ENCODE assay signal across 26 cellular contexts in the genomic region with DNA sequence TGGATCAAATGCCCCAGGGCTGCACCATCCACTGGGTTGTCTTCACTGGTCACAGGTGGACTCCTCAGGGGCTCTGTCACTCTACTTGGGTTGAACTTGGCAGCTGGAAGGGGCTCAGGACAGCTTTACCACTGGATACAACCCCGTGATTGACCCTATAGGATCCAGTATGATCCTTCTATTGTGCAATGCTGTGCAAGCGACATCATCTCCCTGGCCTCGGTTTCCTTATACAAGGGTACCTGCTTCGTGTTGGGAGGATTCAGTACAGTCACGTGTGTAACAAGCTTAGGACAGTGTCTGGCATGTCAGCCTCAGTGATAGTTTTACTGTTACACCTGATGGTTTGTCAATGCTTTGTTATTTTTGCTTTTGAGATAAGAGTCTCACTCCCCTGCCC. TPM values are rescaled to one million over a fixed set of nuclear protein-coding genes. Genes with fewer than 3 reads are reported as not detected.
DNase-seq lines count a peak whose midpoint lies in the region; ATAC-seq, FAIRE-seq and TF ChIP-seq lines count a peak whose summit lies in the region.
"Had no signal": no experiment of that assay in that cellular context is flagged by ENCODE, and none has a peak within 500 bp of the region (broad histone marks: within the 10 kb centered on the region; RNA-seq: fewer than 3 reads in every experiment).

No MANE protein-coding gene starts in this region.

- no peak overlapping the region for H2BK5ac ChIP-seq in IMR-90 (ENCODE audit: low read depth, low read length, poor library complexity, severe bottlenecking)

- dilution Hi-C loops in IMR-90 (cut with HindIII; ENCODE audit: low sequenced_read_pairs, unreplicated experiment) = no loop called here

- no peak overlapping the region for H2AK9ac ChIP-seq in IMR-90 (replicated peaks; ENCODE audit: low read depth, low read length, poor library complexity)

- H3K27me3 Mint-ChIP-seq in effector memory CD8-positive, alpha-beta T cell = peaks cover 0 to 15% of the 10 kb centered on the region in 2 donors
- H3K27me3 Mint-ChIP-seq: CD4-positive, alpha-beta T cell had no signal

- no peak overlapping the region for H2BK20ac ChIP-seq in IMR-90 (ENCODE audit: low read depth, low read length)

- POLR2A ChIA-PET in IMR-90 (lab: Charles Lee; ENCODE audit: unreplicated experiment) = no interaction called here
- POLR2A ChIA-PET in K562 (lab: Yijun Ruan, JAX) = interaction anchor here (1.0 to 3.3 kb wide), 3 partner anchors 42 to 168 kb away, joined by 4 to 17 read pairs (median 5); no protein-coding TSS in a partner anchor

- H3K4me1 ChIP-seq in IMR-90 (ENCODE audit: control insufficient read depth, insufficient read depth, low read length) (no peaks in the 10 kb centered on the region), K562 (replicated peaks in 1 of 2; ENCODE audit: control insufficient read depth in 2 of 2, insufficient read depth in 2 of 2, low read length in 2 of 2) (peaks cover 2 to 36% of the 10 kb centered on the region in 2 experiments; a peak in 4 of 5 replicates)
- H3K4me1 ChIP-seq: A549, BE2C, HAP-1 had no signal

- peaks cover 10% of the 10 kb centered on the region for H3K36me3 Mint-ChIP-seq in effector memory CD8-positive, alpha-beta T cell (ENCODE audit: insufficient read depth)
- H3K36me3 Mint-ChIP-seq: CD14-positive monocyte; CD8-positive, alpha-beta memory T cell had no signal

- CTCF ChIA-PET in IMR-90 (lab: Yijun Ruan, JAX) = no interaction called here
- CTCF ChIA-PET in K562 (lab: Yijun Ruan, JAX; ENCODE audit: low intra/inter-chr PET ratio) = no interaction called here

- in situ Hi-C loops in IMR-90 (cut with MboI; ENCODE audit: low sequenced_read_pairs) (no loop called here), K562 (cut with MboI) (no loop called here)

- no peak for TF ChIP-seq CTCF in IMR-90 (conservative IDR thresholded peaks at IDR 0.05; ENCODE audit: low read depth, low read length)
- no peak for TF ChIP-seq CTCF in K562 (IDR thresholded peaks at IDR 0.05 in 2 of 3, conservative IDR thresholded peaks at IDR 0.05 in 1 of 3; ENCODE audit: insufficient read depth in 2 of 3, low read depth in 1 of 3, low read length in 3 of 3)
- no peak for TF ChIP-seq CTCF in dorsolateral prefrontal cortex (IDR thresholded peaks at IDR 0.05 in 54 of 56, conservative IDR thresholded peaks at IDR 0.05 in 2 of 56; ENCODE audit: low read depth in 1 of 56, partially characterized antibody in 56 of 56)
- TF ChIP-seq CTCF in omental fat pad (IDR thresholded peaks at IDR 0.05) = no peak

- no peak for FAIRE-seq in K562 (lab: Jason Lieb, UNC)
- FAIRE-seq: A549, D721Med, GM12892, H54 had no signal

- no peaks in the 10 kb centered on the region for H3K9me3 ChIP-seq in IMR-90 (ENCODE audit: control insufficient read depth, insufficient read depth, low read length)
- no peaks in the 10 kb centered on the region for H3K9me3 ChIP-seq in K562 (replicated peaks; ENCODE audit: control insufficient read depth, insufficient read depth, low read depth, low read length)
- H3K9me3 ChIP-seq: A549; BE2C; BLaER1 treated with 17β-estradiol and CSF1 and Interleukin-3, amounts not matched to agents 10 nM and 100 nM; HAP-1 had no signal

- H3K79me1 ChIP-seq in IMR-90 (ENCODE audit: low read depth in 1 of 2, low read length in 2 of 2) = no peaks in the 10 kb centered on the region

- H4K20me1 ChIP-seq in IMR-90 (ENCODE audit: insufficient read depth, low read length) = no peaks in the 10 kb centered on the region
- H4K20me1 ChIP-seq in K562 (replicated peaks; ENCODE audit: control insufficient read depth, insufficient read depth, low read length) = no peaks in the 10 kb centered on the region

- no peak overlapping the region for H3K14ac ChIP-seq in IMR-90 (replicated peaks; ENCODE audit: low read depth, low read length)

- H3K4me1 Mint-ChIP-seq in effector memory CD8-positive, alpha-beta T cell (ENCODE audit: low read depth in 2 of 2) = no peaks in the 10 kb centered on the region
- H3K4me1 Mint-ChIP-seq: CD14-positive monocyte; CD8-positive, alpha-beta memory T cell had no signal

- no peak overlapping the region for H3K56ac ChIP-seq in IMR-90 (ENCODE audit: extremely low read depth, insufficient read depth, low read length)

- TF ChIP-seq EP300 in K562 (IDR thresholded peaks at IDR 0.05; ENCODE audit: low read length) = no peak

- no peak overlapping the region for H2BK15ac ChIP-seq in IMR-90 (ENCODE audit: low read depth, low read length)

- BruUV-seq in IMR-90 (replicated peaks; lab: Mats Ljungman, UMichigan) = no TSS peak
- no TSS peak for BruUV-seq in K562 (replicated peaks; lab: Mats Ljungman, UMichigan)

- H3K9me3 Mint-ChIP-seq in effector memory CD8-positive, alpha-beta T cell = no peaks in the 10 kb centered on the region
- H3K9me3 Mint-ChIP-seq: CD4-positive, alpha-beta T cell; CD8-positive, alpha-beta memory T cell; HFFc6 had no signal

- H3K4me3 ChIP-seq in IMR-90 (ENCODE audit: insufficient read depth, low read depth, low read length) (no peak overlapping the region), K562 (no peak overlapping the region), dorsolateral prefrontal cortex (no peak overlapping the region)
- H3K4me3 ChIP-seq: A549; BLaER1 treated with 17β-estradiol and CSF1 and Interleukin-3, amounts not matched to agents 10 nM and 100 nM; HAP-1 had no signal

- H3K79me2 ChIP-seq in K562 (ENCODE audit: control insufficient read depth, insufficient read depth, low read length) = peaks cover 2% of the 10 kb centered on the region; the same call in 1 of the 3 replicates

- H4K91ac ChIP-seq in IMR-90 (ENCODE audit: insufficient read depth, low read depth, low read length) = no peak overlapping the region

- no peak overlapping the region for H3K4me3 Mint-ChIP-seq in effector memory CD8-positive, alpha-beta T cell
- H3K4me3 Mint-ChIP-seq: CD14-positive monocyte; CD4-positive, alpha-beta T cell; CD8-positive, alpha-beta memory T cell; HFFc6 had no signal

- H3K9ac ChIP-seq in IMR-90 (ENCODE audit: low read depth, low read length) (no peak overlapping the region), K562 (ENCODE audit: insufficient read depth in 1 of 2, low read depth in 2 of 2, low read length in 2 of 2) (no peak overlapping the region)
- H3K9ac ChIP-seq: BLaER1 treated with 17β-estradiol and CSF1 and Interleukin-3, amounts not matched to agents 10 nM and 100 nM had no signal

- H3K4me2 ChIP-seq in IMR-90 (ENCODE audit: low read depth, low read length) (no peak overlapping the region), K562 (ENCODE audit: insufficient read depth, low read length) (no peak overlapping the region)
- H3K4me2 ChIP-seq: A549; BLaER1 treated with 17β-estradiol and CSF1 and Interleukin-3, amounts not matched to agents 10 nM and 100 nM had no signal

- no peak overlapping the region for H3K27ac Mint-ChIP-seq in effector memory CD8-positive, alpha-beta T cell
- H3K27ac Mint-ChIP-seq: CD4-positive, alpha-beta T cell; HFFc6 had no signal

- H3K36me3 ChIP-seq in IMR-90 (ENCODE audit: control insufficient read depth, insufficient read depth, low read length) (no peaks in the 10 kb centered on the region), K562 (ENCODE audit: control insufficient read depth, insufficient read depth, low read length) (peaks cover 9% of the 10 kb centered on the region; the same call in 2 of the 3 replicates)
- H3K36me3 ChIP-seq: BE2C; BLaER1 treated with 17β-estradiol and CSF1 and Interleukin-3, amounts not matched to agents 10 nM and 100 nM; HAP-1 had no signal

- no peak overlapping the region for H2AK5ac ChIP-seq in IMR-90 (ENCODE audit: low read depth, low read length)

- no peak overlapping the region for H3K18ac ChIP-seq in IMR-90 (ENCODE audit: low read depth, low read length)

- TF ChIP-seq POLR2A in IMR-90 (IDR thresholded peaks at IDR 0.05; ENCODE audit: low read depth, low read length) (no peak), K562 (conservative IDR thresholded peaks at IDR 0.05) (no peak)

- no peak overlapping the region for H4K5ac ChIP-seq in IMR-90 (ENCODE audit: low read depth, low read length)

- no peak overlapping the region for H2BK120ac ChIP-seq in IMR-90 (ENCODE audit: low read depth, low read length)

- 80% methylated on average over 1 of the region's 5 CpGs; no CpG with 5 or more reads in 1 of the 2 experiments for WGBS in IMR-90 (ENCODE audit: extremely low coverage in 2 of 2, insufficient read length in 1 of 2), 2 experiments
- WGBS in K562 (ENCODE audit: insufficient coverage, low coverage, missing lambda C conversion rate) = 61% methylated on average over 5 of the region's 5 CpGs

- H2AFZ ChIP-seq in IMR-90 (replicated peaks; ENCODE audit: low read length, poor library complexity) (no peak overlapping the region), K562 (ENCODE audit: low read depth, low read length) (no peak overlapping the region)

- no peak overlapping the region for H3K4ac ChIP-seq in IMR-90 (ENCODE audit: low read depth, low read length)

- H3K9me1 ChIP-seq in IMR-90 (ENCODE audit: insufficient read depth, low read length) (0 out of 2 replicates have a peak, but pooled peaks cover 3% of the 10 kb centered on the region), K562 (ENCODE audit: control insufficient read depth, insufficient read depth, low read length) (no peaks in the 10 kb centered on the region)

- ATAC-seq in IMR-90 (ENCODE audit: low read depth) = no peak
- no peak for ATAC-seq in K562
- ATAC-seq in GM21723 (IDR thresholded peaks at IDR 0.05; ENCODE audit: unreplicated experiment) = no peak
- no peak for ATAC-seq in omental fat pad (ENCODE audit: low FRiP score)
- no peak for ATAC-seq in effector memory CD8-positive, alpha-beta T cell (replicated peaks)
- ATAC-seq: A549 had no signal

- intact Hi-C loops in IMR-90 (cut with micrococcal nuclease) (no loop called here), K562 (cut with micrococcal nuclease) (no loop called here), dorsolateral prefrontal cortex (cut with DNase I) (no loop called here)

- H3K27me3 ChIP-seq in IMR-90 (ENCODE audit: control insufficient read depth, insufficient read depth, low read length) (peaks cover 10% of the 10 kb centered on the region), K562 (ENCODE audit: control insufficient read depth in 2 of 2, insufficient read depth in 2 of 2, low read length in 2 of 2) (no peaks in the 10 kb centered on the region), dorsolateral prefrontal cortex (no peaks in the 10 kb centered on the region)
- H3K27me3 ChIP-seq: BE2C; BLaER1 treated with 17β-estradiol and CSF1 and Interleukin-3, amounts not matched to agents 10 nM and 100 nM had no signal

- no peak overlapping the region for H3K27ac ChIP-seq in IMR-90 (ENCODE audit: insufficient read depth, low read length)
- H3K27ac ChIP-seq in K562 (ENCODE audit: extremely low read depth, low read depth, low read length) = no peak overlapping the region
- peak overlapping the region in 49 of 59 donors; percentile 3 to 100 (median 73) for H3K27ac ChIP-seq in dorsolateral prefrontal cortex
- H3K27ac ChIP-seq: A549; BLaER1 treated with 17β-estradiol and CSF1 and Interleukin-3, amounts not matched to agents 10 nM and 100 nM had no signal

- H3K23ac ChIP-seq in IMR-90 (ENCODE audit: low read depth, low read length) = no peak overlapping the region

- no peak for DNase-seq in IMR-90
- DNase-seq in K562 (ENCODE audit: extremely low read depth in 1 of 4, low spot score in 3 of 4) = no peak
- DNase-seq in dorsolateral prefrontal cortex = no peak
- DNase-seq in superior temporal gyrus (ENCODE audit: extremely low spot score) = peak; percentile 2
- DNase-seq in cortex of kidney (lab: John Stamatoyannopoulos, UW) = no peak
- DNase-seq in omental fat pad (ENCODE audit: low spot score) = no peak
- no peak for DNase-seq in effector memory CD8-positive, alpha-beta T cell
- DNase-seq: 8988T; ACHN; AML-193; BE2C; CD4-positive, alpha-beta T cell; CD8-positive, alpha-beta memory T cell; DMS 273 treated with DMSO at 0.1 percent for 48 hours; DMS53; DMS79 treated with DMSO at 0.1 percent for 48 hours; GOT3; HFFc6 had no signal

- no peak overlapping the region for H4K8ac ChIP-seq in IMR-90 (ENCODE audit: low read depth in 2 of 2, low read length in 2 of 2)

- TF ChIP-seq RAD21 in IMR-90 (IDR thresholded peaks at IDR 0.05; ENCODE audit: low read length) (no peak), K562 (CRISPR knock-in tag; conservative IDR thresholded peaks at IDR 0.05 in 1 of 2, IDR thresholded peaks at IDR 0.05 in 1 of 2) (no peak)

RNA-seq across cellular contexts. Expression of a gene that starts 20.5 kb away (rescaled TPM):
- 9.7 and 12.2 TPM in 2 replicates for total RNA-seq in IMR-90 (2012; rRNA removed)
- 15.0 and 16.9 TPM in 2 replicates for polyA plus RNA-seq in IMR-90 (2012; rRNA removed)
- 9.7 and 13.5 TPM in 2 replicates for polyA plus RNA-seq in IMR-90 (2012; cell fraction: cytosol; rRNA removed)
- 8.6 and 12.3 TPM in 2 replicates for polyA plus RNA-seq in IMR-90 (2012; cell fraction: nucleus; rRNA removed; ENCODE audit: low replicate concordance)
- total RNA-seq in K562 (2011; cell fraction: chromatin; rRNA removed; ENCODE audit: low replicate concordance) = 31.0 and 48.3 TPM in 2 replicates
- total RNA-seq in K562 (2011; cell fraction: nucleolus; rRNA removed) = 30.9 and 36.7 TPM in 2 replicates
- total RNA-seq in K562 (2011; cell fraction: nucleoplasm; rRNA removed) = 33.9 and 34.4 TPM in 2 replicates
- 25.5 and 28.3 TPM in 2 replicates for total RNA-seq in K562 (2014; rRNA removed)
- total RNA-seq in K562 (2014; rRNA removed; fragmentation: Illumina TruSeq; extraction: Trizol) = 28.6 and 29.0 TPM in 2 replicates
- 26.8 and 27.1 TPM in 2 replicates for total RNA-seq in K562 (2015; rRNA removed; fragmentation: Illumina TruSeq; extraction: Trizol)
- total RNA-seq in K562 (2021) = 51.8 and 54.3 TPM in 2 replicates
- 20.0 and 21.7 TPM in 2 replicates for polyA plus RNA-seq in K562 (2011; rRNA removed)
- polyA plus RNA-seq in K562 (2011; cell fraction: cytosol; rRNA removed) = 23.2 and 29.6 TPM in 2 replicates
- polyA plus RNA-seq in K562 (2011; cell fraction: nucleus; rRNA removed) = 13.3 and 18.3 TPM in 2 replicates
- 23.3 and 33.4 TPM in 2 replicates for polyA plus RNA-seq in K562 (2012)
- 37.7 and 40.8 TPM in 2 replicates for polyA plus RNA-seq in K562 (2014; fragmentation: Illumina TruSeq; extraction: Trizol)
- 10 to 100 TPM; 10.9 to 13.1 TPM for polyA plus RNA-seq in K562 (2014; fragmentation: Nextera tagmentation; extraction: Ambion mirVana)
- 23.6 and 29.1 TPM in 2 replicates for polyA plus RNA-seq in K562 (2014; rRNA removed)
- polyA minus RNA-seq in K562 (2011; rRNA and poly(A)+ RNA removed) = 31.6 and 37.3 TPM in 2 replicates
- polyA minus RNA-seq in K562 (2011; cell fraction: cytosol; rRNA and poly(A)+ RNA removed) = 23.3 and 24.0 TPM in 2 replicates
- polyA minus RNA-seq in K562 (2011; cell fraction: nucleus; rRNA and poly(A)+ RNA removed) = 13.6 and 15.8 TPM in 2 replicates
- total RNA-seq in dorsolateral prefrontal cortex = 10 to 100 TPM; 21.3 to 40.7 (median 28.0) TPM
- total RNA-seq in omental fat pad = 10 to 100 TPM; 23.6 to 46.0 (median 32.4) TPM

RNA-seq across cellular contexts. Expression of a gene that starts 24.8 kb away (rescaled TPM):
- total RNA-seq in IMR-90 (2012; rRNA removed) (0.28 and 0.36 TPM in 2 replicates), K562 (2014; rRNA removed) (4.6 and 5.7 TPM in 2 replicates), K562 (2014; rRNA removed; fragmentation: Illumina TruSeq; extraction: Trizol) (2.8 and 3.5 TPM in 2 replicates), K562 (2015; rRNA removed; fragmentation: Illumina TruSeq; extraction: Trizol) (4.3 and 4.6 TPM in 2 replicates), K562 (2021) (11.4 and 11.5 TPM in 2 replicates), dorsolateral prefrontal cortex (100 to 1,000 TPM in 30 of 120 experiments, 10 to 100 TPM in 90; 57.7 to 147 (median 92.3) TPM), omental fat pad (10 to 100 TPM in 2 of 4 donors, 1 to 10 TPM in 2; 4.1 to 23.5 (median 9.9) TPM)
- polyA plus RNA-seq in IMR-90 (2012; rRNA removed) (1.1 TPM in 2 replicates), K562 (2011; rRNA removed) (6.6 and 6.8 TPM in 2 replicates), K562 (2014; fragmentation: Illumina TruSeq; extraction: Trizol) (4.2 and 5.4 TPM in 2 replicates), K562 (2014; fragmentation: Nextera tagmentation; extraction: Ambion mirVana) (under 1 TPM; 0.10 to 0.18 TPM), K562 (2014; rRNA removed) (6.0 and 7.0 TPM in 2 replicates)
- polyA plus RNA-seq in IMR-90 (2012; cell fraction: cytosol; rRNA removed) = 0.38 and 0.99 TPM in 2 replicates
- polyA plus RNA-seq in IMR-90 (2012; cell fraction: nucleus; rRNA removed; ENCODE audit: low replicate concordance) = 1.0 and 1.5 TPM in 2 replicates
- 6.4 and 13.2 TPM in 2 replicates for total RNA-seq in K562 (2011; cell fraction: chromatin; rRNA removed; ENCODE audit: low replicate concordance)
- total RNA-seq in K562 (2011; cell fraction: nucleolus; rRNA removed) = 12.2 and 15.0 TPM in 2 replicates
- total RNA-seq in K562 (2011; cell fraction: nucleoplasm; rRNA removed) = 10.2 and 10.6 TPM in 2 replicates
- polyA plus RNA-seq in K562 (2011; cell fraction: cytosol; rRNA removed) = 8.2 and 17.9 TPM in 2 replicates
- polyA plus RNA-seq in K562 (2011; cell fraction: nucleus; rRNA removed) = 6.0 and 12.6 TPM in 2 replicates
- polyA plus RNA-seq in K562 (2012) = 4.6 and 7.2 TPM in 2 replicates
- polyA minus RNA-seq in K562 (2011; rRNA and poly(A)+ RNA removed) = 10.3 and 15.4 TPM in 2 replicates
- 18.6 and 19.4 TPM in 2 replicates for polyA minus RNA-seq in K562 (2011; cell fraction: cytosol; rRNA and poly(A)+ RNA removed)
- 4.6 and 5.1 TPM in 2 replicates for polyA minus RNA-seq in K562 (2011; cell fraction: nucleus; rRNA and poly(A)+ RNA removed)
- total RNA-seq: HFFc6 had no signal
- polyA plus RNA-seq: CD14-positive monocyte had no signal

RNA-seq across cellular contexts. Expression of a gene that starts 38.8 kb away (rescaled TPM):
- total RNA-seq in IMR-90 (2012; rRNA removed) (136 and 148 TPM in 2 replicates), K562 (2014; rRNA removed) (311 and 355 TPM in 2 replicates), K562 (2014; rRNA removed; fragmentation: Illumina TruSeq; extraction: Trizol) (320 and 405 TPM in 2 replicates), K562 (2015; rRNA removed; fragmentation: Illumina TruSeq; extraction: Trizol) (153 and 156 TPM in 2 replicates), K562 (2021) (308 and 361 TPM in 2 replicates), dorsolateral prefrontal cortex (100 to 1,000 TPM; 110 to 287 (median 161) TPM), omental fat pad (100 to 1,000 TPM; 258 to 714 (median 610) TPM)
- polyA plus RNA-seq in IMR-90 (2012; rRNA removed) (662 and 949 TPM in 2 replicates), K562 (2011; rRNA removed) (669 and 756 TPM in 2 replicates), K562 (2014; fragmentation: Illumina TruSeq; extraction: Trizol) (528 and 598 TPM in 2 replicates), K562 (2014; fragmentation: Nextera tagmentation; extraction: Ambion mirVana) (100 to 1,000 TPM in 1 of 2 experiments, 10 to 100 TPM in 1; 93.1 to 125 TPM), K562 (2014; rRNA removed) (638 and 723 TPM in 2 replicates)
- 533 and 881 TPM in 2 replicates for polyA plus RNA-seq in IMR-90 (2012; cell fraction: cytosol; rRNA removed)
- 1,013 and 1,510 TPM in 2 replicates for polyA plus RNA-seq in IMR-90 (2012; cell fraction: nucleus; rRNA removed; ENCODE audit: low replicate concordance)
- total RNA-seq in K562 (2011; cell fraction: chromatin; rRNA removed; ENCODE audit: low replicate concordance) = 183 and 296 TPM in 2 replicates
- total RNA-seq in K562 (2011; cell fraction: nucleolus; rRNA removed) = 255 and 271 TPM in 2 replicates
- 227 and 246 TPM in 2 replicates for total RNA-seq in K562 (2011; cell fraction: nucleoplasm; rRNA removed)
- 757 and 998 TPM in 2 replicates for polyA plus RNA-seq in K562 (2011; cell fraction: cytosol; rRNA removed)
- 651 and 768 TPM in 2 replicates for polyA plus RNA-seq in K562 (2011; cell fraction: nucleus; rRNA removed)
- polyA plus RNA-seq in K562 (2012) = 264 and 832 TPM in 2 replicates
- 190 and 217 TPM in 2 replicates for polyA minus RNA-seq in K562 (2011; rRNA and poly(A)+ RNA removed)
- polyA minus RNA-seq in K562 (2011; cell fraction: cytosol; rRNA and poly(A)+ RNA removed) = 89.9 and 115 TPM in 2 replicates
- polyA minus RNA-seq in K562 (2011; cell fraction: nucleus; rRNA and poly(A)+ RNA removed) = 99.2 and 197 TPM in 2 replicates

RNA-seq across cellular contexts. Expression of a gene that starts 51.0 kb away (rescaled TPM):
- 33.0 and 33.6 TPM in 2 replicates for total RNA-seq in IMR-90 (2012; rRNA removed)
- 95.4 and 117 TPM in 2 replicates for polyA plus RNA-seq in IMR-90 (2012; rRNA removed)
- 117 and 206 TPM in 2 replicates for polyA plus RNA-seq in IMR-90 (2012; cell fraction: cytosol; rRNA removed)
- polyA plus RNA-seq in IMR-90 (2012; cell fraction: nucleus; rRNA removed; ENCODE audit: low replicate concordance) = 65.7 and 74.5 TPM in 2 replicates
- total RNA-seq in K562 (2011; cell fraction: chromatin; rRNA removed; ENCODE audit: low replicate concordance) = 27.9 and 59.9 TPM in 2 replicates
- total RNA-seq in K562 (2011; cell fraction: nucleolus; rRNA removed) = 57.2 and 59.7 TPM in 2 replicates
- 42.7 and 46.9 TPM in 2 replicates for total RNA-seq in K562 (2011; cell fraction: nucleoplasm; rRNA removed)
- 223 and 264 TPM in 2 replicates for total RNA-seq in K562 (2014; rRNA removed)
- total RNA-seq in K562 (2014; rRNA removed; fragmentation: Illumina TruSeq; extraction: Trizol) = 33.0 and 44.9 TPM in 2 replicates
- 84.3 and 93.3 TPM in 2 replicates for total RNA-seq in K562 (2015; rRNA removed; fragmentation: Illumina TruSeq; extraction: Trizol)
- 109 and 110 TPM in 2 replicates for total RNA-seq in K562 (2021)
- polyA plus RNA-seq in K562 (2011; rRNA removed) = 75.6 and 90.4 TPM in 2 replicates
- 89.9 and 177 TPM in 2 replicates for polyA plus RNA-seq in K562 (2011; cell fraction: cytosol; rRNA removed)
- 53.3 and 77.5 TPM in 2 replicates for polyA plus RNA-seq in K562 (2011; cell fraction: nucleus; rRNA removed)
- 85.4 and 89.3 TPM in 2 replicates for polyA plus RNA-seq in K562 (2012)
- 29.0 and 64.7 TPM in 2 replicates for polyA plus RNA-seq in K562 (2014; fragmentation: Illumina TruSeq; extraction: Trizol)
- polyA plus RNA-seq in K562 (2014; fragmentation: Nextera tagmentation; extraction: Ambion mirVana) = 1 to 10 TPM; 3.0 to 8.2 TPM
- 216 and 229 TPM in 2 replicates for polyA plus RNA-seq in K562 (2014; rRNA removed)
- polyA minus RNA-seq in K562 (2011; rRNA and poly(A)+ RNA removed) = 12.0 and 12.6 TPM in 2 replicates
- polyA minus RNA-seq in K562 (2011; cell fraction: cytosol; rRNA and poly(A)+ RNA removed) = 14.5 and 18.6 TPM in 2 replicates
- 16.3 and 27.0 TPM in 2 replicates for polyA minus RNA-seq in K562 (2011; cell fraction: nucleus; rRNA and poly(A)+ RNA removed)
- 100 to 1,000 TPM in 2 of 120 experiments, 10 to 100 TPM in 118; 44.3 to 109 (median 63.6) TPM for total RNA-seq in dorsolateral prefrontal cortex
- 100 to 1,000 TPM; 103 to 157 (median 133) TPM for total RNA-seq in omental fat pad

Comparison
In these comparisons a context has a peak if more than half of its experiments do, and no peak if none do; other contexts are left out.
1. H3K27ac ChIP-seq: peak in dorsolateral prefrontal cortex (49 of 59); none in IMR-90 (single experiment) and K562 (single experiment).